Comparison of ENCODE assay signal across 27 cellular contexts in the genomic region with DNA sequence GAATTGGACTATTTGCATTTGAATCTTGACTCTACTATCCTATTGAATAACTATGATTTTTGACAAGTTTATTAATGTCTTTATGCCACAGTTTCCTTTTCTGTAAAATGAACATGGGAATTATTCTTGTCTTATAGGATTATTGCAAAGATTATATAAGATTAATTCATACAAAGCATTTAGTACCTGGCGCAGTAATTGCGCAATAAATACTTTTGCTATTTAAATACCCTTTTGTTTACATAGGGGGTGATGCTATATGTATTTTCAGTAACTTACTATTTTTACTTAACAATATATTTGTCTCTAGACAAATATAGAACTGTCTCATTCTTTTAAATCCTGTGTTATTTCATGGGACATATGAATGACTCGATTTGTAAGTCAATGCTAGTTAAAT.
"Had no signal": no experiment of that assay in that cellular context is flagged by ENCODE, and none has a peak within 500 bp of the region (broad histone marks: within the 10 kb centered on the region; RNA-seq: fewer than 3 reads in every experiment).

No MANE protein-coding gene starts in this region.

- H3K27ac Mint-ChIP-seq: immature natural killer cell; mesothelial cell of epicardium; naive B cell; natural killer cell; nephron progenitor cell; neural progenitor cell; stimulated activated memory B cell treated with anti-CD40 and anti-IgM and Interleukin-4, amounts not matched to agents 10 μg/mL and 1 μg/mL and 100 μg/mL, for 72 hours; stimulated activated naive CD8-positive, alpha-beta T cell treated with anti-CD3 and anti-CD28 coated beads, Interleukin-15, amount 100 ng/mL, for 72 hours; type B pancreatic cell had no signal

- H2AFZ ChIP-seq: neural progenitor cell, parathyroid adenoma had no signal

- H3K27ac ChIP-seq: left ventricle myocardium inferior, neural progenitor cell, neutrophil, parathyroid adenoma, right atrium auricular region, skin epidermis, spleen, tibial nerve, uterus had no signal

- H3K4me3 ChIP-seq: left ventricle myocardium inferior, lung, neural progenitor cell, right atrium auricular region, skin epidermis, spleen, tibial nerve, uterus had no signal

- H3K36me3 ChIP-seq: neutrophil, uterus had no signal

- ATAC-seq: natural killer cell; sciatic nerve; stimulated activated memory B cell treated with anti-CD40 and anti-IgM and Interleukin-4, amounts not matched to agents 10 μg/mL and 1 μg/mL and 100 μg/mL, for 72 hours; stimulated activated naive CD8-positive, alpha-beta T cell treated with anti-CD3 and anti-CD28 coated beads, Interleukin-15, amount 100 ng/mL, for 72 hours had no signal

- H3K27me3 Mint-ChIP-seq: naive B cell; stimulated activated memory B cell treated with anti-CD40 and anti-IgM and Interleukin-4, amounts not matched to agents 10 μg/mL and 1 μg/mL and 100 μg/mL, for 72 hours; stimulated activated naive CD8-positive, alpha-beta T cell treated with anti-CD3 and anti-CD28 coated beads, Interleukin-15, amount 100 ng/mL, for 72 hours; type B pancreatic cell had no signal

- H3K27me3 ChIP-seq: neural progenitor cell, right atrium auricular region, tibial nerve, uterus had no signal

- H3K4me2 ChIP-seq: neural progenitor cell had no signal

- H3K9ac ChIP-seq: neural progenitor cell, parathyroid adenoma had no signal

- H3K4me1 ChIP-seq: uterus had no signal

- H3K4me3 Mint-ChIP-seq: immature natural killer cell; mesothelial cell of epicardium; naive B cell; natural killer cell; nephron progenitor cell; neural progenitor cell; stimulated activated memory B cell treated with anti-CD40 and anti-IgM and Interleukin-4, amounts not matched to agents 10 μg/mL and 1 μg/mL and 100 μg/mL, for 72 hours; stimulated activated naive CD8-positive, alpha-beta T cell treated with anti-CD3 and anti-CD28 coated beads, Interleukin-15, amount 100 ng/mL, for 72 hours; type B pancreatic cell had no signal

- DNase-seq: hypothalamus; immature natural killer cell; islet precursor cell; left ventricle myocardium inferior; mesendoderm; naive B cell; natural killer cell; nephron progenitor cell; occipital lobe; spleen; stimulated activated CD4-positive, alpha-beta T cell treated with anti-CD3 and anti-CD28 coated beads, Interleukin-4, amount 100 ng/mL, for 4 hours; stimulated activated CD8-positive, alpha-beta memory T cell treated with anti-CD3 and anti-CD28 coated beads, Interleukin-4, amount 100 ng/mL, for 48 hours; stimulated activated naive CD4-positive, alpha-beta T cell treated with Interleukin-2 at 50 U/mL for 16 hours; stimulated activated naive CD8-positive, alpha-beta T cell treated with anti-CD3 and anti-CD28 coated beads, Interleukin-15, amount 100 ng/mL, for 72 hours; substantia nigra; uterus had no signal

- H3K9me3 ChIP-seq: left ventricle myocardium inferior, neutrophil, right atrium auricular region, spleen, tibial nerve, uterus had no signal

- H3K9me3 Mint-ChIP-seq: immature natural killer cell; mesothelial cell of epicardium; naive B cell; natural killer cell; nephron progenitor cell; neural progenitor cell; stimulated activated memory B cell treated with anti-CD40 and anti-IgM and Interleukin-4, amounts not matched to agents 10 μg/mL and 1 μg/mL and 100 μg/mL, for 72 hours; stimulated activated naive CD8-positive, alpha-beta T cell treated with anti-CD3 and anti-CD28 coated beads, Interleukin-15, amount 100 ng/mL, for 72 hours; type B pancreatic cell had no signal
